In the genomic region with DNA sequence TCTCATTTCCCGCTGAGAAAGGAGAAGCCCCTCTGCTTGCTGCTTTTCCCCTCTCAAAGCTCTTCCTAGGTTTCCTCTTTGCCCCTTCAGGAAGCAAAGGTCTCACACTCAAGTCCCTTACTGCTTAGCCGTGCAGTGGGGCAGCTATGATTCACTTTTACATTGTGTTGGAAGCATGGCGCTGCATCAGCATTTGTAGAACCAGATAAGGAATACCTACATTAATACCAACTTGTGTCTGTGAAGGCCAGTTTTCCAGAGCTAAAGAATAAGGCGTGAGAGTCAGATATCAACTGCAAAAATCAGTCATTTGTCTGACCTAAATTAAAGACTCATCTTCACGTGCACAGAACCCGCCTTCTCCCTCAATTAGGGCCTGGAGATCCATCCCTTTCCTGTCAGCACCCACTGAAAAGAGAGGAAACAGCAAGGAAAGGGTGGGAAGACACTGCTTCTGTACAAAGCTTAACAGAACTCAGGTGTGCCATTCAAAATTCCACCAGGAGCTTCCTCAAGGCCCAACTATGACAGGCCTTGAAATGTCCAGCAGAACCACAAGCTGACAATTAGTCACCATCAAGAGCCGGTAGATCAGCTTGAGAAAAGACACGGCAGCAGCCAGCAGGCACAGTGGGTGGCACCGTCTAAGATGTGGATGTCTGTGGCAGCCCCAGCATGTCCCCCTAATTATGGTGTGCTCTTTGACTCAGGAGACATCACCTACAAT, we compare ENCODE assay signal across 28 cellular contexts. TPM values are rescaled to one million over a fixed set of nuclear protein-coding genes. Genes with fewer than 3 reads are reported as not detected.
DNase-seq lines count a peak whose midpoint lies in the region; ATAC-seq and TF ChIP-seq lines count a peak whose summit lies in the region.
"Had no signal": no experiment of that assay in that cellular context is flagged by ENCODE, and none has a peak within 500 bp of the region (broad histone marks: within the 10 kb centered on the region; RNA-seq: fewer than 3 reads in every experiment).

No MANE protein-coding gene starts in this region.

- no peak overlapping the region for H3K27ac Mint-ChIP-seq in activated T-cell treated with anti-CD3 and anti-CD28 coated beads, Interleukin-2, amount 50 U/mL, for 72 hours
- H3K27ac Mint-ChIP-seq: activated naive CD4-positive, alpha-beta T cell treated with anti-CD3 and anti-CD28 coated beads for 36 hours; CD8-positive, alpha-beta T cell; endodermal cell; IgD-negative memory B cell; mesothelial cell of epicardium; naive B cell had no signal

- TF ChIP-seq EP300 in stomach (IDR thresholded peaks at IDR 0.05), result no peak

- peak; percentile 34 to 43 for ATAC-seq in activated T-cell treated with anti-CD3 and anti-CD28 coated beads, Interleukin-2, amount 50 U/mL, for 72 hours (replicated peaks in 1 of 2)
- ATAC-seq in RWPE2 (ENCODE audit: low read depth) (peak; percentile 60), HG03460 (IDR thresholded peaks at IDR 0.05; ENCODE audit: unreplicated experiment) (no peak), HG03097 (IDR thresholded peaks at IDR 0.05; ENCODE audit: low FRiP score, unreplicated experiment) (no peak)
- ATAC-seq: Right ventricle myocardium inferior, sciatic nerve, SK-N-SH treated with all-trans-retinoic acid at 6 μM for 48 hours had no signal

- peaks cover 17% of the 10 kb centered on the region for H3K4me1 Mint-ChIP-seq in activated T-cell treated with anti-CD3 and anti-CD28 coated beads, Interleukin-2, amount 50 U/mL, for 72 hours (ENCODE audit: low read depth)
- H3K4me1 Mint-ChIP-seq: endodermal cell, mesothelial cell of epicardium had no signal

- TF ChIP-seq POLR2A in stomach (IDR thresholded peaks at IDR 0.05), result no peak

- H3K27me3 Mint-ChIP-seq in activated T-cell treated with anti-CD3 and anti-CD28 coated beads, Interleukin-2, amount 50 U/mL, for 72 hours (ENCODE audit: low read depth), result peaks cover 39% of the 10 kb centered on the region

- intact Hi-C loops in stomach (cut with DNase I; ENCODE audit: low total_unique reads), result no loop called here

- H3K9me3 Mint-ChIP-seq in activated T-cell treated with anti-CD3 and anti-CD28 coated beads, Interleukin-2, amount 50 U/mL, for 72 hours, result no peaks in the 10 kb centered on the region
- H3K9me3 Mint-ChIP-seq: activated naive CD4-positive, alpha-beta T cell treated with anti-CD3 and anti-CD28 coated beads for 36 hours; CD8-positive, alpha-beta T cell; endodermal cell; mesothelial cell of epicardium had no signal

- H3K9me3 ChIP-seq in RWPE2 (ENCODE audit: severe bottlenecking), result no peaks in the 10 kb centered on the region
- H3K9me3 ChIP-seq in stomach, result no peaks in the 10 kb centered on the region
- H3K9me3 ChIP-seq: neutrophil, prostate gland, testis, vagina had no signal

- H3K36me3 ChIP-seq in RWPE2 (ENCODE audit: low read depth) (no peaks in the 10 kb centered on the region), stomach (no peaks in the 10 kb centered on the region)
- H3K36me3 ChIP-seq: neutrophil, prostate gland, vagina, WERI-Rb-1 had no signal

- DNase-seq in activated T-cell treated with anti-CD3 and anti-CD28 coated beads, Interleukin-2, amount 50 U/mL, for 72 hours, result no peak
- DNase-seq in activated T-cell treated with anti-CD3 and anti-CD28 coated beads, Interleukin-2, amount 50 U/mL, for 48 hours, result no peak
- no peak for DNase-seq in RWPE2 (ENCODE audit: low spot score)
- no peak for DNase-seq in epithelial cell of prostate (ENCODE audit: low read depth, low spot score)
- no peak for DNase-seq in occipital lobe (lab: John Stamatoyannopoulos, UW)
- no peak for DNase-seq in stomach
- DNase-seq: activated T-cell treated with anti-CD3 and anti-CD28 coated beads, Interleukin-2, amount 50 U/mL, for 1 hour; DMS 273 treated with DMSO at 0.1 percent for 48 hours; endodermal cell; naive B cell; NCI-H1092 treated with DMSO at 0.1 percent for 48 hours; NCI-H526 treated with DMSO at 0.1 percent for 48 hours; testis; WERI-Rb-1 had no signal

- H3K4me3 Mint-ChIP-seq in activated T-cell treated with anti-CD3 and anti-CD28 coated beads, Interleukin-2, amount 50 U/mL, for 72 hours, result no peak overlapping the region
- H3K4me3 Mint-ChIP-seq: activated naive CD4-positive, alpha-beta T cell treated with anti-CD3 and anti-CD28 coated beads for 36 hours; CD8-positive, alpha-beta T cell; endodermal cell; IgD-negative memory B cell; mesothelial cell of epicardium; naive B cell had no signal

- TF ChIP-seq CTCF in RWPE2 (IDR thresholded peaks at IDR 0.05; ENCODE audit: poor library complexity, severe bottlenecking) (no peak), stomach (IDR thresholded peaks at IDR 0.05) (no peak)

- no peaks in the 10 kb centered on the region for H3K36me3 Mint-ChIP-seq in activated T-cell treated with anti-CD3 and anti-CD28 coated beads, Interleukin-2, amount 50 U/mL, for 72 hours (ENCODE audit: insufficient read depth in 2 of 2)
- H3K36me3 Mint-ChIP-seq: CD8-positive, alpha-beta T cell; IgD-negative memory B cell; mesothelial cell of epicardium; naive B cell had no signal

- H3K27ac ChIP-seq in RWPE2 (ENCODE audit: poor library complexity, severe bottlenecking) (peak overlapping the region; percentile 77), epithelial cell of prostate (peak overlapping the region; percentile 77), stomach (no peak overlapping the region)
- H3K27ac ChIP-seq: coronary artery, neutrophil, prostate gland, testis, vagina, WERI-Rb-1 had no signal

- H3K27me3 ChIP-seq in RWPE2 (ENCODE audit: insufficient read depth, poor library complexity, severe bottlenecking), result no peaks in the 10 kb centered on the region
- no peaks in the 10 kb centered on the region for H3K27me3 ChIP-seq in stomach
- H3K27me3 ChIP-seq: neutrophil, testis, vagina had no signal

- H3K4me1 ChIP-seq in RWPE2 (ENCODE audit: insufficient read depth, poor library complexity, severe bottlenecking) (peaks cover 22% of the 10 kb centered on the region), stomach (no peaks in the 10 kb centered on the region)
- H3K4me1 ChIP-seq: prostate gland, testis, vagina had no signal

- no peak overlapping the region for H3K4me3 ChIP-seq in RWPE2 (ENCODE audit: severe bottlenecking)
- no peak overlapping the region for H3K4me3 ChIP-seq in stomach
- H3K4me3 ChIP-seq: coronary artery, prostate gland, testis, vagina had no signal

- WGBS in stomach, 5 donors, result 87 to 90% (median 88%) methylated on average over 8 to 9 of the region's 9 CpGs

RNA-seq across cellular contexts. Expression of gene XDH, which starts 16.1 kb away (rescaled TPM):
- under 1 TPM; 0.07 TPM for total RNA-seq in activated T-cell treated with anti-CD3 and anti-CD28 coated beads, Interleukin-2, amount 50 U/mL, for 72 hours
- total RNA-seq in occipital lobe (not detected), stomach (10 to 100 TPM in 1 of 5 donors, 1 to 10 TPM in 3, under 1 TPM in 1; 0.87 to 40.8 (median 3.6) TPM)
- polyA plus RNA-seq in stomach, result 1 to 10 TPM in 1 of 3 donors, under 1 TPM in 2; 0.06 to 2.3 (median 0.15) TPM
- total RNA-seq: activated CD8-positive, alpha-beta memory T cell treated with anti-CD3 and anti-CD28 coated beads for 36 hours; activated naive CD4-positive, alpha-beta T cell treated with anti-CD3 and anti-CD28 coated beads for 36 hours; CD8-positive, alpha-beta T cell; Right ventricle myocardium inferior had no signal
- polyA plus RNA-seq: IgD-negative memory B cell had no signal

Comparison
In these comparisons a context has a peak if more than half of its experiments do, and no peak if none do; other contexts are left out.
1. ATAC-seq: peak in activated T-cell treated with anti-CD3 and anti-CD28 coated beads, Interleukin-2, amount 50 U/mL, for 72 hours (2 of 2) and RWPE2 (single experiment); none in HG03460 (single experiment) and HG03097 (single experiment).
2. H3K27ac ChIP-seq: peak in RWPE2 (single experiment) and epithelial cell of prostate (single experiment); none in stomach (0 of 5).